1 cellular context compared by ENCODE assay signal in genomic region chr11:69819109-69819490, GRCh38.
TF ChIP-seq lines count a peak whose summit lies in the region.

Gene FGF3, minus strand, starts transcription at chr11:69819416. Its CDS starts 483 bp downstream, at chr11:69818933.

TF ChIP-seq in HCT116, 20 proteins besides CTCF, POLR2A, EP300 and RAD21 (continued from another document):
- TF ChIP-seq ATF3 (IDR thresholded peaks at IDR 0.05) (no peak), EGR1 (IDR thresholded peaks at IDR 0.05; ENCODE audit: low read depth) (no peak), TCF7L2 (IDR thresholded peaks at IDR 0.05; ENCODE audit: borderline replicate concordance, extremely low read depth, insufficient read depth, insufficient read length) (no peak), SIN3A (IDR thresholded peaks at IDR 0.05; ENCODE audit: low read depth) (no peak), YY1 (IDR thresholded peaks at IDR 0.05; ENCODE audit: extremely low read depth, insufficient replicate concordance, low read depth, low read length) (no peak)
